31 cellular contexts compared by ENCODE assay signal in the genomic region with DNA sequence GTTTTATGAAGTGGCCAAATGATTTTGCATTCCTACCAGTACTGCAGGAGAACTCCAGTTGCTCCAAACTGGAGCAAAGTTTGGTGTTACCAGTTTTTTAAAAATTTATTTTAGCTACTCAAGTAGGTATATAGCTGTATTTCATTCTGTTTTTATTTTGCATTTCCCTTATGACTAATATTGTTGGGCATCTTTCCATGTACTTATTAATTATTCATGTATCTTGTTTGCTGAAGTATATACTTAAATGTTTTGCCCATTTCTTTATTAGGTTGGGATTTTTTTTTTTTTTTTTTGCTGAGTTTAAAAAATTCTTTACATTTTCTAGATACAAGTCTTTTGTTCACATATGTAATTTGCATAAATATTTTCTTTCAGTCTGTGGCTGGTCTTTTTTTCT.
"Had no signal": no experiment of that assay in that cellular context is flagged by ENCODE, and none has a peak within 500 bp of the region (broad histone marks: within the 10 kb centered on the region; RNA-seq: fewer than 3 reads in every experiment).

No MANE protein-coding gene starts in this region.

- H3K9me3 ChIP-seq: adrenal gland, body of pancreas, esophagus muscularis mucosa, gastroesophageal sphincter, heart right ventricle had no signal

- H3K4me3 ChIP-seq: adrenal gland, body of pancreas, cardiac muscle cell, coronary artery, dorsolateral prefrontal cortex, esophagus muscularis mucosa, gastroesophageal sphincter, heart right ventricle, hepatocyte had no signal

- ATAC-seq: activated CD4-positive, CD25-positive, alpha-beta regulatory T cell treated with anti-CD3 and anti-CD28 coated beads, Interleukin-2, amount 50 U/mL, for 24 hours; activated CD8-positive, alpha-beta T cell treated with anti-CD3 and anti-CD28 coated beads for 36 hours; activated naive CD8-positive, alpha-beta T cell treated with anti-CD3 and anti-CD28 coated beads, Interleukin-2, amount 50 U/mL, for 24 hours; body of pancreas; foreskin keratinocyte; gastroesophageal sphincter; heart right ventricle; T-helper 17 cell had no signal

- H3K27me3 ChIP-seq: adrenal gland, body of pancreas, cardiac muscle cell, esophagus muscularis mucosa, foreskin keratinocyte, gastroesophageal sphincter, heart right ventricle, hepatocyte had no signal

- DNase-seq: activated B cell treated with CpG ODN at 0.5 μM for 24 hours; activated CD4-positive, alpha-beta T cell treated with anti-CD3 and anti-CD28 coated beads for 48 hours; activated CD4-positive, alpha-beta T cell treated with anti-CD3 and anti-CD28 coated beads, Interleukin-2, amount 50 U/mL, for 1 hour; activated CD4-positive, alpha-beta T cell treated with anti-CD3 and anti-CD28 coated beads, Interleukin-2, amount 50 U/mL, for 48 hours; activated CD8-positive, alpha-beta memory T cell treated with anti-CD3 and anti-CD28 coated beads for 24 hours; activated CD8-positive, alpha-beta T cell treated with anti-CD3 and anti-CD28 coated beads for 36 hours; activated effector memory CD4-positive, alpha-beta T cell treated with anti-CD3 and anti-CD28 coated beads, Interleukin-2, amount 50 U/mL, for 16 hours; activated naive CD4-positive, alpha-beta T cell treated with anti-CD3 and anti-CD28 coated beads for 36 hours; activated naive CD8-positive, alpha-beta T cell treated with anti-CD3 and anti-CD28 coated beads for 36 hours; activated naive CD8-positive, alpha-beta T cell treated with anti-CD3 and anti-CD28 coated beads, Interleukin-2, amount 50 U/mL, for 24 hours; activated T-cell treated with anti-CD3 and anti-CD28 coated beads, Interleukin-2, amount 50 U/mL, for 48 hours; adrenal gland; amygdala; aorta; body of pancreas; central memory CD4-positive, alpha-beta T cell; dorsolateral prefrontal cortex; effector memory CD4-positive, alpha-beta T cell; endodermal cell; erythroblast; foreskin keratinocyte; heart right ventricle; T-helper 17 cell; T1000; WERI-Rb-1 had no signal

- H3K36me3 ChIP-seq: adrenal gland, cardiac muscle cell, esophagus muscularis mucosa, gastroesophageal sphincter, heart right ventricle, WERI-Rb-1 had no signal

- H3K27ac ChIP-seq: adrenal gland, body of pancreas, cardiac muscle cell, coronary artery, dorsolateral prefrontal cortex, esophagus muscularis mucosa, foreskin keratinocyte, gastroesophageal sphincter, heart right ventricle, hepatocyte, WERI-Rb-1 had no signal

- H3K4me1 ChIP-seq: adrenal gland, foreskin keratinocyte, gastroesophageal sphincter, heart right ventricle had no signal
